In the genomic region with DNA sequence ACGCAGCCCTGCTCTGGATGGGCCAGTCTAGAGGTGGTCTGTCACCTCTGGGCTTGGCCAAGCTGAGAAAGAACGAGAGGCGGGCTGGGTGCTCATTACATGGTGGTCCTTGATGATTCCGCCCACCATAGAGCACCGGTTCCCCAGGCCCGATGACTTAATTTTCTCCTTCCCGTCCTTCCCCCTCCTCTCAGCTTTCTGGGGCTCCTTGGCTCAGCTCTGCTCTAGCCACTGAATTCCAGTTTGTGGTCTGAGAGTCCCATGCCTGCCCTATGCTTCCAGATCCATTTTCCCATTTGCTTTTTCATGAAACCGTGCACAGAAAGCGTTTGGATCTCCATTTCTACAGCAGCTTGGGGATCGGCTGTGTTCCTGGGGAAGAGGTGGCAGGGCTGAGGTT, we compare ENCODE assay signal across 10 cellular contexts.
"Had no signal": no experiment of that assay in that cellular context is flagged by ENCODE, and none has a peak within 500 bp of the region (broad histone marks: within the 10 kb centered on the region; RNA-seq: fewer than 3 reads in every experiment).

No MANE protein-coding gene starts in this region.

- ATAC-seq: HCT116, HepG2 had no signal

- H3K36me3 ChIP-seq: HAP-1 had no signal

- H3K4me3 Mint-ChIP-seq: HFFc6 had no signal

- H3K27ac ChIP-seq: GM23248, HL-60 had no signal

- DNase-seq: GM23248, GOT3, H7, HFFc6, KBM-7 had no signal

- H3K27ac Mint-ChIP-seq: HFFc6, IgD-negative memory B cell had no signal

- H3K4me3 ChIP-seq: GM23248, HAP-1 had no signal

- H3K36me3 Mint-ChIP-seq: IgD-negative memory B cell had no signal

- H3K9ac ChIP-seq: GM23248 had no signal

- H3K9me3 ChIP-seq: HAP-1 had no signal

- H3K4me1 ChIP-seq: HAP-1 had no signal
